22 cellular contexts compared by ENCODE assay signal in genomic region chr1:18041685-18042355, GRCh38.
DNase-seq lines count a peak whose midpoint lies in the region; TF ChIP-seq lines count a peak whose summit lies in the region.
"Had no signal": no experiment of that assay in that cellular context is flagged by ENCODE, and none has a peak within 500 bp of the region (broad histone marks: within the 10 kb centered on the region; RNA-seq: fewer than 3 reads in every experiment).

No MANE protein-coding gene starts in this region.

- H3K27ac ChIP-seq in VCaP: 0 out of 2 replicates have a peak overlapping the region, but pooled peaks have one; percentile 16
- H3K27ac ChIP-seq: prostate gland, stomach, upper lobe of left lung had no signal

- H3K27ac Mint-ChIP-seq in mesothelial cell of epicardium (peak overlapping the region; percentile 54), immature natural killer cell (no peak overlapping the region), nephron progenitor cell (no peak overlapping the region)
- H3K27ac Mint-ChIP-seq: activated CD8-positive, alpha-beta memory T cell treated with anti-CD3 and anti-CD28 coated beads, Interleukin-2, amount 10 ng/mL, durations not matched to agents 7 days and 5 days; activated naive CD8-positive, alpha-beta T cell treated with anti-CD3 and anti-CD28 coated beads for 36 hours; activated T-helper 17 cell treated with anti-CD3 and anti-CD28 coated beads, Interleukin-2, amount 50 U/mL, for 72 hours; CD4-positive, alpha-beta T cell; natural killer cell treated with Interleukin-12 subunit alpha and Interleukin-12 subunit beta and Interleukin-15 and Interleukin-18, amount 100 ng/mL, for 72 hours had no signal

- peaks cover 58% of the 10 kb centered on the region for H3K27me3 Mint-ChIP-seq in mesothelial cell of epicardium (ENCODE audit: low read depth)
- H3K27me3 Mint-ChIP-seq in immature natural killer cell (ENCODE audit: low read depth in 3 of 3): peaks cover 0 to 4% (median 2%) of the 10 kb centered on the region in 3 donors
- peaks cover 28% of the 10 kb centered on the region for H3K27me3 Mint-ChIP-seq in nephron progenitor cell (ENCODE audit: low read depth, poor library complexity)
- H3K27me3 Mint-ChIP-seq: activated CD8-positive, alpha-beta memory T cell treated with anti-CD3 and anti-CD28 coated beads, Interleukin-2, amount 10 ng/mL, durations not matched to agents 7 days and 5 days had no signal

- peak; percentile 33 for TF ChIP-seq CTCF in VCaP (conservative IDR thresholded peaks at IDR 0.05)
- TF ChIP-seq CTCF in mesothelial cell of epicardium (IDR thresholded peaks at IDR 0.05; ENCODE audit: unreplicated experiment): no peak
- no peak for TF ChIP-seq CTCF in nephron progenitor cell (IDR thresholded peaks at IDR 0.05)

- DNase-seq in NCI-H2171 treated with DMSO at 0.1 percent for 48 hours (lab: John Stamatoyannopoulos, UW) (peak; percentile 49), NCI-H2171 (lab: John Stamatoyannopoulos, UW) (no peak), ELF-1 (ENCODE audit: low read depth, low spot score) (peak; percentile 69), mesothelial cell of epicardium (ENCODE audit: low spot score in 2 of 2, unreplicated experiment in 2 of 2) (no peak), immature natural killer cell (no peak), nephron progenitor cell (no peak), NCI-H1930 (lab: John Stamatoyannopoulos, UW) (no peak)
- DNase-seq: activated CD8-positive, alpha-beta memory T cell treated with anti-CD3 and anti-CD28 coated beads, Interleukin-2, amount 10 ng/mL, durations not matched to agents 7 days and 5 days; activated naive CD8-positive, alpha-beta T cell treated with anti-CD3 and anti-CD28 coated beads for 36 hours; CD4-positive, alpha-beta T cell; Kasumi-1; NCI-H1092; NCI-H748 treated with DMSO at 0.1 percent for 48 hours; small intestine; stimulated activated CD4-positive, alpha-beta T cell treated with anti-CD3 and anti-CD28 coated beads, Interleukin-2, amount 100 ng/mL, for 48 hours; stomach; T1000; upper lobe of left lung had no signal

- H3K36me3 Mint-ChIP-seq in mesothelial cell of epicardium: no peaks in the 10 kb centered on the region
- H3K36me3 Mint-ChIP-seq in immature natural killer cell: no peaks in the 10 kb centered on the region
- no peaks in the 10 kb centered on the region for H3K36me3 Mint-ChIP-seq in nephron progenitor cell (ENCODE audit: low read depth)
- H3K36me3 Mint-ChIP-seq: activated CD8-positive, alpha-beta memory T cell treated with anti-CD3 and anti-CD28 coated beads, Interleukin-2, amount 10 ng/mL, durations not matched to agents 7 days and 5 days; activated naive CD8-positive, alpha-beta T cell treated with anti-CD3 and anti-CD28 coated beads for 36 hours; natural killer cell treated with Interleukin-12 subunit alpha and Interleukin-12 subunit beta and Interleukin-15 and Interleukin-18, amount 100 ng/mL, for 72 hours had no signal

- H3K9me3 Mint-ChIP-seq in mesothelial cell of epicardium (no peaks in the 10 kb centered on the region), immature natural killer cell (no peaks in the 10 kb centered on the region), nephron progenitor cell (no peaks in the 10 kb centered on the region)
- H3K9me3 Mint-ChIP-seq: activated naive CD8-positive, alpha-beta T cell treated with anti-CD3 and anti-CD28 coated beads for 36 hours; activated T-helper 17 cell treated with anti-CD3 and anti-CD28 coated beads, Interleukin-2, amount 50 U/mL, for 72 hours; CD4-positive, alpha-beta T cell; natural killer cell treated with Interleukin-12 subunit alpha and Interleukin-12 subunit beta and Interleukin-15 and Interleukin-18, amount 100 ng/mL, for 72 hours had no signal

- peaks cover 3% of the 10 kb centered on the region for H3K4me1 Mint-ChIP-seq in mesothelial cell of epicardium
- no peaks in the 10 kb centered on the region for H3K4me1 Mint-ChIP-seq in immature natural killer cell
- H3K4me1 Mint-ChIP-seq in nephron progenitor cell: no peaks in the 10 kb centered on the region
- H3K4me1 Mint-ChIP-seq: activated CD8-positive, alpha-beta memory T cell treated with anti-CD3 and anti-CD28 coated beads, Interleukin-2, amount 10 ng/mL, durations not matched to agents 7 days and 5 days; activated naive CD8-positive, alpha-beta T cell treated with anti-CD3 and anti-CD28 coated beads for 36 hours; activated T-helper 17 cell treated with anti-CD3 and anti-CD28 coated beads, Interleukin-2, amount 50 U/mL, for 72 hours had no signal

- no peak overlapping the region for H3K4me3 Mint-ChIP-seq in mesothelial cell of epicardium
- H3K4me3 Mint-ChIP-seq in immature natural killer cell: no peak overlapping the region
- H3K4me3 Mint-ChIP-seq in nephron progenitor cell: no peak overlapping the region
- H3K4me3 Mint-ChIP-seq: activated CD8-positive, alpha-beta memory T cell treated with anti-CD3 and anti-CD28 coated beads, Interleukin-2, amount 10 ng/mL, durations not matched to agents 7 days and 5 days; activated naive CD8-positive, alpha-beta T cell treated with anti-CD3 and anti-CD28 coated beads for 36 hours; activated T-helper 17 cell treated with anti-CD3 and anti-CD28 coated beads, Interleukin-2, amount 50 U/mL, for 72 hours; CD4-positive, alpha-beta T cell; natural killer cell treated with Interleukin-12 subunit alpha and Interleukin-12 subunit beta and Interleukin-15 and Interleukin-18, amount 100 ng/mL, for 72 hours had no signal

Comparison
In these comparisons a context has a peak if more than half of its experiments do, and no peak if none do; other contexts are left out.
1. DNase-seq: peak in NCI-H2171 treated with DMSO at 0.1 percent for 48 hours (single experiment) and ELF-1 (single experiment); none in NCI-H2171 (single experiment), mesothelial cell of epicardium (0 of 2), immature natural killer cell (0 of 3), nephron progenitor cell (single experiment) and NCI-H1930 (0 of 2).